8 cellular contexts compared by ENCODE assay signal in the genomic region with DNA sequence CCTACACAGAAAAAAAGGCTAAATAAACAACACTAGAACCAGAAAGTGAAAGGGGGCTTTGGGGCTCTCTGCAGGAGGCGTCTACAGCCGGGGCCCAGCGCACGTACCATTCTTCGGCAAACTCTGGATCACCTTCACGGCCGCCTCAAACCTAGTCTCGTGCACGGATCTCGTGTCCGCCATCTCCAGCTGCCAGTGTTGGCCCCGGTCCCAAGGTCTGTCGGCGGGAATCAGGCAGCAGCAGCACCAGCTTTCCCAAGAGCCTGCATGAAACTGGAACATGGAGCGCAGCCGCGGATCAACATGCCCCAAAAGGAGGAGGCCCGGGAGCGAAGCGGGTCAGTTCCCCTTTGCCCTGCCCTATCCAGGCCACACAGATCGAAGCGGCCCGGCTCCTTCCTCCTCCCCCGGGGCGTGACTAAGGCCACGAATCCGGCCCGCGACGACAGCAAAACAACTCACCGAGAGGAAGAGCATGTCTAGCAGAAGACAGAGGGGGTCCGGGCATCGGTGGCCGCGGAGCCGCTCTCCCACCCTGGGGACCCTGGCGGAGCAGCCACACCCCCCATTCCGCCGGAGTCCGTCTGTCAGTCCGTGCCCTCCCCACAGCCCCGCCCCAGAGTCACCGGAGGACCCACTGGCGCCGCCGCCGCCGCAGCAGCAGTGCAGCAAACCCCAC.
DNase-seq lines count a peak whose midpoint lies in the region; ATAC-seq lines count a peak whose summit lies in the region.

A gene with protein sequence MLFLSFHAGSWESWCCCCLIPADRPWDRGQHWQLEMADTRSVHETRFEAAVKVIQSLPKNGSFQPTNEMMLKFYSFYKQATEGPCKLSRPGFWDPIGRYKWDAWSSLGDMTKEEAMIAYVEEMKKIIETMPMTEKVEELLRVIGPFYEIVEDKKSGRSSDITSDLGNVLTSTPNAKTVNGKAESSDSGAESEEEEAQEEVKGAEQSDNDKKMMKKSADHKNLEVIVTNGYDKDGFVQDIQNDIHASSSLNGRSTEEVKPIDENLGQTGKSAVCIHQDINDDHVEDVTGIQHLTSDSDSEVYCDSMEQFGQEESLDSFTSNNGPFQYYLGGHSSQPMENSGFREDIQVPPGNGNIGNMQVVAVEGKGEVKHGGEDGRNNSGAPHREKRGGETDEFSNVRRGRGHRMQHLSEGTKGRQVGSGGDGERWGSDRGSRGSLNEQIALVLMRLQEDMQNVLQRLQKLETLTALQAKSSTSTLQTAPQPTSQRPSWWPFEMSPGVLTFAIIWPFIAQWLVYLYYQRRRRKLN (minus strand): TSS at position 586 of the 679 bp plus-strand sequence. CDS start 109 bp downstream, at position 477.

- DNase-seq in Ammon's horn (ENCODE audit: low spot score) (peak; percentile 83), NCI-H524 treated with DMSO at 0.1 percent for 48 hours (lab: John Stamatoyannopoulos, UW) (peak; percentile 12), dedifferentiated amniotic fluid mesenchymal stem cell (ENCODE audit: extremely low spot score) (peak; percentile 61), left kidney (ENCODE audit: low read depth, low spot score) (peak; percentile 90)
- peak; percentile 64 for DNase-seq in activated CD4-positive, alpha-beta T cell treated with anti-CD3 and anti-CD28 coated beads, Interleukin-2, amount 50 U/mL, for 1 hour
- peak; percentile 79 to 84 for DNase-seq in stimulated activated CD4-positive, alpha-beta T cell treated with anti-CD3 and anti-CD28 coated beads, Interleukin-2, amount 100 ng/mL, for 24 hours

- ATAC-seq in GM19025 (IDR thresholded peaks at IDR 0.05; ENCODE audit: low read depth, unreplicated experiment) (peak; percentile 43), HG03280 (IDR thresholded peaks at IDR 0.05; ENCODE audit: unreplicated experiment) (peak; percentile 44)

Comparison
In these comparisons a context has a peak if more than half of its experiments do, and no peak if none do; other contexts are left out.
1. Peak in every context shown above with its lines: DNase-seq and ATAC-seq.
2. DNase-seq: peak in every context shown above with its lines; median percentile 90 in left kidney; 83 in Ammon's horn; 82 in stimulated activated CD4-positive, alpha-beta T cell treated with anti-CD3 and anti-CD28 coated beads, Interleukin-2, amount 100 ng/mL, for 24 hours; 64 in activated CD4-positive, alpha-beta T cell treated with anti-CD3 and anti-CD28 coated beads, Interleukin-2, amount 50 U/mL, for 1 hour; 61 in dedifferentiated amniotic fluid mesenchymal stem cell; 12 in NCI-H524 treated with DMSO at 0.1 percent for 48 hours.